Comparison of ENCODE assay signal across 10 cellular contexts in genomic region chr5:179343021-179343781, GRCh38. TPM values are rescaled to one million over a fixed set of nuclear protein-coding genes. Genes with fewer than 3 reads are reported as not detected.
DNase-seq lines count a peak whose midpoint lies in the region; ATAC-seq and TF ChIP-seq lines count a peak whose summit lies in the region.
"Had no signal": no experiment of that assay in that cellular context is flagged by ENCODE, and none has a peak within 500 bp of the region (broad histone marks: within the 10 kb centered on the region; RNA-seq: fewer than 3 reads in every experiment).

No MANE protein-coding gene starts in this region.

- peaks cover 4 to 7% (median 6%) of the 10 kb centered on the region in 3 donors for H3K4me1 Mint-ChIP-seq in IgD-negative memory B cell

- H3K9me3 ChIP-seq in neural cell (ENCODE audit: low read length), result no peaks in the 10 kb centered on the region

- H3K27me3 Mint-ChIP-seq in IgD-negative memory B cell, result peaks cover 42% of the 10 kb centered on the region

- H3K9me3 Mint-ChIP-seq in IgD-negative memory B cell, result no peaks in the 10 kb centered on the region

- H3K4me3 ChIP-seq in AG10803 (ENCODE audit: low read length) (peak overlapping the region; percentile 88), neural cell (ENCODE audit: low read length) (peak overlapping the region; percentile 75)

- peaks cover 47% of the 10 kb centered on the region for H3K27me3 ChIP-seq in neural cell (ENCODE audit: insufficient read depth, low read depth, low read length)

- no peak for ATAC-seq in GM18868 (IDR thresholded peaks at IDR 0.05; ENCODE audit: unreplicated experiment)

- H2AFZ ChIP-seq in neural cell (ENCODE audit: low read depth, low read length), result no peak overlapping the region

- no peak overlapping the region for H3K4me2 ChIP-seq in neural cell (ENCODE audit: low read length)

- no peaks in the 10 kb centered on the region for H3K36me3 ChIP-seq in neural cell (ENCODE audit: insufficient read depth, low read length)

- TF ChIP-seq RAD21 in neural cell (conservative IDR thresholded peaks at IDR 0.05), result no peak

- no peaks in the 10 kb centered on the region for H4K20me1 ChIP-seq in neural cell (ENCODE audit: insufficient read depth)

- no peak overlapping the region for H3K27ac Mint-ChIP-seq in IgD-negative memory B cell

- H3K36me3 Mint-ChIP-seq in IgD-negative memory B cell, result no peaks in the 10 kb centered on the region

- peak overlapping the region; percentile 16 for H3K9ac ChIP-seq in neural cell (ENCODE audit: low read length)

- TF ChIP-seq CTCF in AG10803 (conservative IDR thresholded peaks at IDR 0.05; ENCODE audit: low read length) (no peak), neural cell (IDR thresholded peaks at IDR 0.05; ENCODE audit: poor library complexity, severe bottlenecking) (no peak)

- no peaks in the 10 kb centered on the region for H3K9me2 ChIP-seq in neural cell (ENCODE audit: insufficient read depth, low read length)

- H3K27ac ChIP-seq in neural cell (ENCODE audit: low read length), result no peak overlapping the region

- DNase-seq in AG10803 (ENCODE audit: low read depth), result peak; percentile 23
- peak; percentile 13 for DNase-seq in fibroblast of peridontal ligament (ENCODE audit: extremely low read depth)
- no peak for DNase-seq in amniotic stem cell (lab: John Stamatoyannopoulos, UW)
- DNase-seq in NK-92 treated with Interleukin-12 subunit alpha and Interleukin-12 subunit beta, amount 100 ng/mL, for 24 hours (lab: John Stamatoyannopoulos, UW), result no peak
- no peak for DNase-seq in COR-L47 (lab: John Stamatoyannopoulos, UW)
- DNase-seq: kidney glomerular epithelial cell, NCI-H2081 treated with DMSO at 0.1 percent for 48 hours had no signal

- peak overlapping the region in 3 of 4 donors; percentile 44 to 85 (median 73) for H3K4me3 Mint-ChIP-seq in IgD-negative memory B cell

- H3K79me2 ChIP-seq in neural cell (replicated peaks; ENCODE audit: insufficient read depth, low read length), result no peaks in the 10 kb centered on the region

- H3F3A ChIP-seq in neural cell (ENCODE audit: insufficient read depth, low read length, poor library complexity, severe bottlenecking), result peaks cover 3% of the 10 kb centered on the region

- no peak for TF ChIP-seq EP300 in neural cell (conservative IDR thresholded peaks at IDR 0.05; ENCODE audit: poor library complexity, severe bottlenecking)

TF ChIP-seq in neural cell, 6 proteins besides CTCF, POLR2A, EP300 and RAD21:
- TF ChIP-seq REST (IDR thresholded peaks at IDR 0.05; ENCODE audit: borderline replicate concordance) (no peak), MXI1 (conservative IDR thresholded peaks at IDR 0.05; ENCODE audit: poor library complexity, severe bottlenecking) (no peak), POLR2AphosphoS5 (IDR thresholded peaks at IDR 0.05) (no peak), SMC3 (conservative IDR thresholded peaks at IDR 0.05; ENCODE audit: poor library complexity) (no peak), TAF1 (IDR thresholded peaks at IDR 0.05; ENCODE audit: low read depth) (no peak), EZH2 (IDR thresholded peaks at IDR 0.05; ENCODE audit: borderline replicate concordance, insufficient read depth, low read length, poor library complexity, severe bottlenecking) (no peak)

RNA-seq across cellular contexts. Expression of gene ADAMTS2, which starts 2.1 kb away (rescaled TPM):
- polyA plus RNA-seq in IgD-negative memory B cell (not detected), neural cell (0.32 and 0.61 TPM in 2 replicates)
- 0.23 and 0.24 TPM in 2 replicates for polyA minus RNA-seq in neural cell

Comparison
In these comparisons a context has a peak if more than half of its experiments do, and no peak if none do; other contexts are left out.
1. DNase-seq: peak in AG10803 (single experiment) and fibroblast of peridontal ligament (single experiment); none in amniotic stem cell (single experiment), NK-92 treated with Interleukin-12 subunit alpha and Interleukin-12 subunit beta, amount 100 ng/mL, for 24 hours (single experiment) and COR-L47 (single experiment).